ENCODE assay signal across 16 cellular contexts in the genomic region with DNA sequence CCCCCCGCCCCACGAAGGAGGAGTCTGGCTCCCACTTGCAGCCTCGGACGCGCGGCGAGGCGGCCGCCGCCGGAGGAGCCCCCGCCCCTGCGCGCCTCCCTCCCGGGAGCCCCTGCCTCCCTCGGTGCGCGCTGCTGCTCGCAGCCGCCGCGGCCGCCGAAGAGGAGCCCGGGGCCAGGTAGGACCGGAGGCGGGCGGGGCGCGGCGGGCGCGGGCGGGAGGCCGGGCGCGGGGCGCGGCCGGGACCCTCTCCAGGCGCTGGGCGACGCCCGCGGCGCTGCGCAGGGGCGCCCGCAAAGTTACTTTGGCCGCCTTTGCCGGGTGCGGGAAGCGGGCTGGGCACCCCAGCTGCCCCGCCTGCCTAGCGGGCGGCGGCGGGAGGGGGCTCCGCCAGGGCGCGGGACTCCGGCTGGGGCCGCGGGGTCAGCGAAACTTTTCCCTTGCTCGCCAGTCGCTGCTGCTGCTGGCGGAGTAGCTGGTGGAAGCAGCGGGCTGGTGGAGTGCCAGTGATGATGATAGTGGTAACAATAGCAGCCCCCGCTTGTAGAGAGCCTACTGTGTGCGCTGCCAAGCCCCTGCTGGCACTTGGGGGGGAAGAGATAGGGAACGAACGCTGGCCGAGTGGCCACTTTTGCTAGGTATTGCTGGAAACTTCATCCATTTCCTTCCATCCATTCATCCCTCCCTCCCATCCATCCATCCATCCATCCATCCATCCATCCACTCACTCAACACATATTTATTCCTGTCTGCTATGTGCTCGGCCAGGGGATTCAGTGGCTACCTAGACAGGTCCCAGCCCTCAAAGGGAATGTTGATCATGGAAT. TPM values are rescaled to one million over a fixed set of nuclear protein-coding genes. Genes with fewer than 3 reads are reported as not detected.
A peak's percentile ranks its signal among the peaks of the same experiment; 100 is the strongest.
DNase-seq lines count a peak whose midpoint lies in the region; ATAC-seq and TF ChIP-seq lines count a peak whose summit lies in the region.
"Had no signal": no experiment of that assay in that cellular context is flagged by ENCODE, and none has a peak within 500 bp of the region (broad histone marks: within the 10 kb centered on the region; RNA-seq: fewer than 3 reads in every experiment).

A gene with protein sequence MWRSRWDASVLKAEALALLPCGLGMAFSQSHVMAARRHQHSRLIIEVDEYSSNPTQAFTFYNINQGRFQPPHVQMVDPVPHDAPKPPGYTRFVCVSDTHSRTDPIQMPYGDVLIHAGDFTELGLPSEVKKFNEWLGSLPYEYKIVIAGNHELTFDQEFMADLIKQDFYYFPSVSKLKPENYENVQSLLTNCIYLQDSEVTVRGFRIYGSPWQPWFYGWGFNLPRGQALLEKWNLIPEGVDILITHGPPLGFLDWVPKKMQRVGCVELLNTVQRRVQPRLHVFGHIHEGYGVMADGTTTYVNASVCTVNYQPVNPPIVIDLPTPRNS (plus strand): TSS at position 34 of the 827 bp plus-strand sequence. CDS start 12,972 bp downstream, outside the sequence.

- TF ChIP-seq POLR2A in Peyer's patch (IDR thresholded peaks at IDR 0.05): no peak

- H3K27me3 Mint-ChIP-seq in progenitor cell of endocrine pancreas: peaks cover 81% of the 10 kb centered on the region

- no peaks in the 10 kb centered on the region for H3K36me3 Mint-ChIP-seq in progenitor cell of endocrine pancreas (ENCODE audit: insufficient read depth)
- H3K36me3 Mint-ChIP-seq: CD4-positive, CD25-positive, alpha-beta regulatory T cell had no signal

- peak within 1 kb of the TSS; percentile 72 for H3K4me3 Mint-ChIP-seq in progenitor cell of endocrine pancreas (ENCODE audit: low read depth)
- H3K4me3 Mint-ChIP-seq: CD4-positive, CD25-positive, alpha-beta regulatory T cell had no signal

- DNase-seq in NCI-H146 (lab: John Stamatoyannopoulos, UW): peak; percentile 24
- no peak for DNase-seq in NCI-H146 treated with DMSO at 0.1 percent for 48 hours (lab: John Stamatoyannopoulos, UW; ENCODE audit: unreplicated experiment)
- DNase-seq in NCI-H69 (lab: John Stamatoyannopoulos, UW): peak; percentile 77
- no peak for DNase-seq in progenitor cell of endocrine pancreas (ENCODE audit: low spot score, unreplicated experiment)
- no peak for DNase-seq in Peyer's patch
- DNase-seq: CD4-positive, CD25-positive, alpha-beta regulatory T cell; dermis blood vessel endothelial cell; MG63; stimulated activated CD4-positive, alpha-beta T cell treated with anti-CD3 and anti-CD28 coated beads, Interleukin-1b, Interleukin-23, amount 100 ng/mL, for 48 hours; tibial artery had no signal

- H3K4me1 ChIP-seq in iPS-15b (ENCODE audit: control insufficient read depth, insufficient read depth, low read length) (peaks cover 3% of the 10 kb centered on the region), Peyer's patch (no peaks in the 10 kb centered on the region)

- H3K27ac ChIP-seq in Peyer's patch: no peak within 1 kb of the TSS
- H3K27ac ChIP-seq: tibial artery had no signal

- no peak for TF ChIP-seq CTCF in progenitor cell of endocrine pancreas (IDR thresholded peaks at IDR 0.05; ENCODE audit: unreplicated experiment)
- no peak for TF ChIP-seq CTCF in Peyer's patch (IDR thresholded peaks at IDR 0.05)

- H3K27me3 ChIP-seq in iPS-15b (ENCODE audit: control insufficient read depth, insufficient read depth, low read length): peaks cover 35% of the 10 kb centered on the region
- no peaks in the 10 kb centered on the region for H3K27me3 ChIP-seq in Peyer's patch

- H3K9me3 ChIP-seq in iPS-15b (ENCODE audit: control insufficient read depth, insufficient read depth, low read length) (no peaks in the 10 kb centered on the region), Peyer's patch (no peaks in the 10 kb centered on the region)
- H3K9me3 ChIP-seq: MG63, tibial artery had no signal

- H3K9me3 Mint-ChIP-seq in progenitor cell of endocrine pancreas (ENCODE audit: low read depth): no peaks in the 10 kb centered on the region

- H3K9ac ChIP-seq in iPS-15b (ENCODE audit: low read depth, low read length): no peak within 1 kb of the TSS

- H3K4me3 ChIP-seq in iPS-15b (ENCODE audit: low read depth, low read length): peak within 1 kb of the TSS; percentile 39
- peak within 1 kb of the TSS in 1 of 4 donors; percentile 17 for H3K4me3 ChIP-seq in Peyer's patch
- H3K4me3 ChIP-seq: MG63, tibial artery had no signal

- H3K4me1 Mint-ChIP-seq in progenitor cell of endocrine pancreas (ENCODE audit: low read depth): peaks cover 6% of the 10 kb centered on the region

- no peak within 1 kb of the TSS for H3K27ac Mint-ChIP-seq in progenitor cell of endocrine pancreas
- H3K27ac Mint-ChIP-seq: CD4-positive, CD25-positive, alpha-beta regulatory T cell had no signal

- ATAC-seq in GM19455 (IDR thresholded peaks at IDR 0.05; ENCODE audit: unreplicated experiment) (no peak), HG03045 (IDR thresholded peaks at IDR 0.05; ENCODE audit: unreplicated experiment) (no peak)

- H3K36me3 ChIP-seq in iPS-15b (ENCODE audit: control insufficient read depth, insufficient read depth, low read length): no peaks in the 10 kb centered on the region
- no peaks in the 10 kb centered on the region for H3K36me3 ChIP-seq in Peyer's patch
- H3K36me3 ChIP-seq: MG63, tibial artery had no signal

RNA-seq across cellular contexts. Expression of the gene that starts here (rescaled TPM):
- total RNA-seq in progenitor cell of endocrine pancreas (0.96 and 1.1 TPM in 2 replicates), Peyer's patch (not detected)
- total RNA-seq: activated CD8-positive, alpha-beta memory T cell treated with anti-CD3 and anti-CD28 coated beads for 36 hours; CD4-positive, CD25-positive, alpha-beta regulatory T cell; dermis blood vessel endothelial cell; fibroblast of lung; renal cortical epithelial cell had no signal

Comparison
In these comparisons a context has a peak if more than half of its experiments do, and no peak if none do; other contexts are left out.
1. DNase-seq: peak in NCI-H146 (single experiment) and NCI-H69 (single experiment); none in NCI-H146 treated with DMSO at 0.1 percent for 48 hours (single experiment), progenitor cell of endocrine pancreas (single experiment) and Peyer's patch (0 of 3).